Comparison of ENCODE assay signal across 19 cellular contexts in the genomic region with DNA sequence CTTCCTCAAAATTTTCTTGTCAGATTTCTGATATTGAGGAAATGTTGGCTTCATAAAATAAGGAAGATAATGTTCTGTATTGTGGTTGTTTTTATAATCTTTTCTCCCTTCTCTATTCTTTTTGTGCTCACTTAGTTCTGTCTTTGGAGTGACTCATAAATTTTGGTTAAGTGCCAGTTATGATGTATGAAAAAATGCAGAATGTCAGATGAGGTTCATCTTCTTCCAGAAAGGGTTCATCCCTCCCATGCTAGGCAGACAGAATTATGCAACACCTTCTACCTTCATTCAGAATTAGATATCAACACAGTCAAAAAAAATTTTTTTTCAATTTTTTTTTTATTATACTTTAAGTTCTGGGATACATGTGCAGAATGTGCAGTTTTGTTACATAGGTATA. TPM values are rescaled to one million over a fixed set of nuclear protein-coding genes. Genes with fewer than 3 reads are reported as not detected.
"Had no signal": no experiment of that assay in that cellular context is flagged by ENCODE, and none has a peak within 500 bp of the region (broad histone marks: within the 10 kb centered on the region; RNA-seq: fewer than 3 reads in every experiment).

No MANE protein-coding gene starts in this region.

- DNase-seq: activated CD4-positive, alpha-beta T cell treated with anti-CD3 and anti-CD28 coated beads for 1 hour; activated CD4-positive, alpha-beta T cell treated with anti-CD3 and anti-CD28 coated beads, Interleukin-2, amount 50 U/mL, for 48 hours; activated effector memory CD4-positive, alpha-beta T cell treated with anti-CD3 and anti-CD28 coated beads, Interleukin-2, amount 50 U/mL, for 16 hours; activated T-cell treated with anti-CD3 and anti-CD28 coated beads, Interleukin-2, amount 50 U/mL, for 4 hours; brain microvascular endothelial cell; left ventricle myocardium superior; mesendoderm; nephron progenitor cell; stimulated activated CD4-positive, alpha-beta T cell treated with anti-CD3 and anti-CD28 coated beads, Interleukin-15, amount 100 ng/mL, for 24 hours; stimulated activated CD4-positive, alpha-beta T cell treated with anti-CD3 and anti-CD28 coated beads, Interleukin-4, amount 100 ng/mL, for 4 hours; stimulated activated naive CD8-positive, alpha-beta T cell treated with anti-CD3 and anti-CD28 coated beads, Interleukin-15, amount 100 ng/mL, for 72 hours; T-helper 2 cell; testis; upper lobe of right lung had no signal

- H3K4me3 ChIP-seq: hepatocyte, testis, upper lobe of right lung had no signal

- ATAC-seq: activated naive CD4-positive, alpha-beta T cell treated with anti-CD3 and anti-CD28 coated beads, Interleukin-2, amount 50 U/mL, for 72 hours; activated T-cell treated with anti-CD3 and anti-CD28 coated beads, Interleukin-2, amount 50 U/mL, for 4 hours; left ventricle myocardium superior; stimulated activated naive CD8-positive, alpha-beta T cell treated with anti-CD3 and anti-CD28 coated beads, Interleukin-15, amount 100 ng/mL, for 72 hours; upper lobe of right lung had no signal

RNA-seq across cellular contexts. Expression of gene CYP2C19, which starts 36.6 kb away (rescaled TPM):
- total RNA-seq: activated naive CD4-positive, alpha-beta T cell treated with anti-CD3 and anti-CD28 coated beads, Interleukin-2, amount 50 U/mL, for 72 hours; endothelial cell of umbilical vein; kidney epithelial cell; left ventricle myocardium superior; osteocyte; upper lobe of right lung had no signal

RNA-seq across cellular contexts. Expression of gene CYP2C18, which starts 42.3 kb away (rescaled TPM):
- total RNA-seq: activated T-cell treated with anti-CD3 and anti-CD28 coated beads, Interleukin-2, amount 50 U/mL, for 4 hours; endothelial cell of umbilical vein; kidney epithelial cell; left ventricle myocardium superior; osteocyte had no signal
